Comparison of ENCODE assay signal across 25 cellular contexts in genomic region chr1:117628343-117628742, GRCh38.
"Had no signal": no experiment of that assay in that cellular context is flagged by ENCODE, and none has a peak within 500 bp of the region (broad histone marks: within the 10 kb centered on the region; RNA-seq: fewer than 3 reads in every experiment).

No MANE protein-coding gene starts in this region.

- H3K4me3 Mint-ChIP-seq: activated CD4-positive, alpha-beta memory T cell treated with anti-CD3 and anti-CD28 coated beads, Interleukin-2, amount 10 ng/mL, durations not matched to agents 7 days and 5 days; activated naive CD4-positive, alpha-beta T cell treated with anti-CD3 and anti-CD28 coated beads, Interleukin-2, amount 10 ng/mL, durations not matched to agents 7 days and 5 days; activated naive CD8-positive, alpha-beta T cell treated with anti-CD3 and anti-CD28 coated beads for 36 hours; activated T-cell treated with anti-CD3 and anti-CD28 coated beads, Interleukin-2, amount 50 U/mL, for 72 hours had no signal

- DNase-seq: activated CD4-positive, alpha-beta memory T cell treated with anti-CD3 and anti-CD28 coated beads, Interleukin-2, amount 10 ng/mL, durations not matched to agents 7 days and 5 days; activated CD4-positive, alpha-beta T cell treated with anti-CD3 and anti-CD28 coated beads, Interleukin-2, amount 50 U/mL, for 1 hour; activated CD4-positive, CD25-positive, alpha-beta regulatory T cell; activated CD8-positive, alpha-beta memory T cell treated with anti-CD3 and anti-CD28 coated beads, Interleukin-2, amount 50 U/mL, for 4 hours; activated gamma-delta T cell treated with Interleukin-2 at 50 U/mL for 16 hours; activated naive CD4-positive, alpha-beta T cell treated with anti-CD3 and anti-CD28 coated beads, Interleukin-2, amount 10 ng/mL, durations not matched to agents 7 days and 5 days; activated naive CD8-positive, alpha-beta T cell treated with anti-CD3 and anti-CD28 coated beads for 36 hours; activated T-cell treated with anti-CD3 and anti-CD28 coated beads, Interleukin-2, amount 50 U/mL, for 72 hours; adrenal gland; anterior cingulate cortex; caudate nucleus; NCI-H1048; NCI-H146; NCI-H187 treated with DMSO at 0.1 percent for 48 hours; NCI-H2081 treated with DMSO at 0.1 percent for 48 hours; NCI-H2171 treated with DMSO at 0.1 percent for 48 hours; NCI-H526 treated with DMSO at 0.1 percent for 48 hours; NCI-H82; NK-92 treated with Interleukin-12 subunit alpha and Interleukin-12 subunit beta, amount 100 ng/mL, for 24 hours; SIG-M5; T-helper 2 cell; T1000 had no signal

- H3K36me3 ChIP-seq: adrenal gland, breast epithelium had no signal

- H3K9me3 ChIP-seq: adrenal gland, breast epithelium had no signal

- H3K9me3 Mint-ChIP-seq: activated CD4-positive, alpha-beta memory T cell treated with anti-CD3 and anti-CD28 coated beads, Interleukin-2, amount 10 ng/mL, durations not matched to agents 7 days and 5 days; activated naive CD4-positive, alpha-beta T cell treated with anti-CD3 and anti-CD28 coated beads, Interleukin-2, amount 10 ng/mL, durations not matched to agents 7 days and 5 days; activated naive CD8-positive, alpha-beta T cell treated with anti-CD3 and anti-CD28 coated beads for 36 hours; activated T-helper 2 cell treated with anti-CD3 and anti-CD28 coated beads, Interferon-gamma antibody, Interleukin-2, Interleukin-4, amounts not matched to agents 10 μg/mL and 5 μg/mL and 100 μg/mL, durations not matched to agents 14 hours and 24 hours and 36 hours had no signal

- ATAC-seq: activated T-cell treated with anti-CD3 and anti-CD28 coated beads, Interleukin-2, amount 50 U/mL, for 72 hours; PC-3 had no signal

- H3K27ac Mint-ChIP-seq: activated CD4-positive, alpha-beta memory T cell treated with anti-CD3 and anti-CD28 coated beads, Interleukin-2, amount 10 ng/mL, durations not matched to agents 7 days and 5 days; activated naive CD4-positive, alpha-beta T cell treated with anti-CD3 and anti-CD28 coated beads, Interleukin-2, amount 10 ng/mL, durations not matched to agents 7 days and 5 days; activated naive CD8-positive, alpha-beta T cell treated with anti-CD3 and anti-CD28 coated beads for 36 hours; activated T-cell treated with anti-CD3 and anti-CD28 coated beads, Interleukin-2, amount 50 U/mL, for 72 hours; activated T-helper 2 cell treated with anti-CD3 and anti-CD28 coated beads, Interferon-gamma antibody, Interleukin-2, Interleukin-4, amounts not matched to agents 10 μg/mL and 5 μg/mL and 100 μg/mL, durations not matched to agents 14 hours and 24 hours and 36 hours had no signal

- H3K27ac ChIP-seq: adrenal gland, breast epithelium had no signal

- H3K4me1 ChIP-seq: adrenal gland, breast epithelium had no signal

- H3K27me3 Mint-ChIP-seq: activated CD4-positive, alpha-beta memory T cell treated with anti-CD3 and anti-CD28 coated beads, Interleukin-2, amount 10 ng/mL, durations not matched to agents 7 days and 5 days had no signal

- H3K27me3 ChIP-seq: adrenal gland, breast epithelium had no signal

- H3K4me3 ChIP-seq: adrenal gland, breast epithelium had no signal
